ENCODE assay signal across 34 cellular contexts in genomic region chr13:111861766-111862366, GRCh38.
"Had no signal": no experiment of that assay in that cellular context is flagged by ENCODE, and none has a peak within 500 bp of the region (broad histone marks: within the 10 kb centered on the region; RNA-seq: fewer than 3 reads in every experiment).

No MANE protein-coding gene starts in this region.

- H3K9me3 Mint-ChIP-seq: activated T-helper 2 cell treated with anti-CD3 and anti-CD28 coated beads, Interferon-gamma antibody, Interleukin-2, Interleukin-4, amounts not matched to agents 10 μg/mL and 5 μg/mL and 100 μg/mL, durations not matched to agents 14 hours and 24 hours and 36 hours had no signal

- DNase-seq: activated B cell treated with CpG ODN at 0.5 μM for 24 hours; activated CD4-positive, alpha-beta T cell treated with anti-CD3 and anti-CD28 coated beads for 36 hours; activated CD4-positive, alpha-beta T cell treated with anti-CD3 and anti-CD28 coated beads, Interleukin-2, amount 50 U/mL, for 4 hours; activated CD8-positive, alpha-beta memory T cell treated with anti-CD3 and anti-CD28 coated beads, Interleukin-2, amount 50 U/mL, for 48 hours; activated naive CD4-positive, alpha-beta T cell; activated T-cell treated with anti-CD3 and anti-CD28 coated beads, Interleukin-2, amount 50 U/mL, for 4 hours; adrenal gland; brain microvascular endothelial cell; central memory CD4-positive, alpha-beta T cell; dorsolateral prefrontal cortex; effector memory CD8-positive, alpha-beta T cell; esophagus squamous epithelium; heart right ventricle; lower lobe of right lung; mesendoderm; mucosa of descending colon; nucleus accumbens; right cardiac atrium; stimulated activated CD4-positive, alpha-beta T cell treated with anti-CD3 and anti-CD28 coated beads, Interleukin-2, amount 100 ng/mL, for 24 hours; stomach; T-helper 9 cell had no signal

- H3K4me3 Mint-ChIP-seq: activated B cell treated with CpG ODN at 0.5 μM for 24 hours; activated CD4-positive, alpha-beta T cell treated with anti-CD3 and anti-CD28 coated beads for 36 hours; activated naive CD8-positive, alpha-beta T cell; activated T-cell treated with anti-CD3 and anti-CD28 coated beads, Interleukin-2, amount 50 U/mL, for 4 hours; effector memory CD8-positive, alpha-beta T cell; stimulated activated effector memory CD8-positive, alpha-beta T cell treated with anti-CD3 and anti-CD28 coated beads, Interleukin-12 subunit alpha, Interleukin-12 subunit beta, amount 100 ng/mL, for 72 hours had no signal

- H3K27me3 ChIP-seq: adrenal gland, ascending aorta, brain microvascular endothelial cell, esophagus squamous epithelium, suprapubic skin, tibial nerve, vagina had no signal

- H3K4me3 ChIP-seq: adrenal gland, ascending aorta, dorsolateral prefrontal cortex, esophagus squamous epithelium, gastroesophageal sphincter, heart right ventricle, lower lobe of right lung, mucosa of descending colon, skin epidermis, stomach, suprapubic skin, tibial nerve, vagina had no signal

- H3K79me2 ChIP-seq: parathyroid adenoma had no signal

- H3K27ac Mint-ChIP-seq: activated B cell treated with CpG ODN at 0.5 μM for 24 hours; activated CD4-positive, alpha-beta T cell treated with anti-CD3 and anti-CD28 coated beads for 36 hours; activated naive CD8-positive, alpha-beta T cell; activated T-helper 2 cell treated with anti-CD3 and anti-CD28 coated beads, Interferon-gamma antibody, Interleukin-2, Interleukin-4, amounts not matched to agents 10 μg/mL and 5 μg/mL and 100 μg/mL, durations not matched to agents 14 hours and 24 hours and 36 hours; effector memory CD8-positive, alpha-beta T cell; stimulated activated effector memory CD8-positive, alpha-beta T cell treated with anti-CD3 and anti-CD28 coated beads, Interleukin-12 subunit alpha, Interleukin-12 subunit beta, amount 100 ng/mL, for 72 hours had no signal

- H2AFZ ChIP-seq: parathyroid adenoma had no signal

- H3K9me3 ChIP-seq: adrenal gland, ascending aorta, esophagus squamous epithelium, lower lobe of right lung, mucosa of descending colon, suprapubic skin, vagina had no signal

- ATAC-seq: activated CD4-positive, alpha-beta T cell treated with anti-CD3 and anti-CD28 coated beads for 36 hours; activated T-cell treated with anti-CD3 and anti-CD28 coated beads, Interleukin-2, amount 50 U/mL, for 4 hours; effector memory CD8-positive, alpha-beta T cell; gastroesophageal sphincter; heart right ventricle; left lobe of liver; lower lobe of right lung; mucosa of descending colon; right cardiac atrium; stimulated activated effector memory CD8-positive, alpha-beta T cell treated with anti-CD3 and anti-CD28 coated beads, Interleukin-12 subunit alpha, Interleukin-12 subunit beta, amount 100 ng/mL, for 72 hours had no signal

- FAIRE-seq: colon, endothelial cell of umbilical vein had no signal

- H3K4me1 ChIP-seq: adrenal gland, ascending aorta, esophagus squamous epithelium, gastroesophageal sphincter, heart right ventricle, lower lobe of right lung, parathyroid adenoma, stomach, suprapubic skin, tibial nerve, vagina had no signal

- H3K27ac ChIP-seq: adrenal gland, ascending aorta, brain microvascular endothelial cell, dorsolateral prefrontal cortex, esophagus squamous epithelium, gastroesophageal sphincter, heart right ventricle, lower lobe of right lung, parathyroid adenoma, skin epidermis, stomach, suprapubic skin, tibial nerve, vagina had no signal

- H3K9ac ChIP-seq: parathyroid adenoma had no signal

- H3K4me1 Mint-ChIP-seq: activated B cell treated with CpG ODN at 0.5 μM for 24 hours; activated CD4-positive, alpha-beta T cell treated with anti-CD3 and anti-CD28 coated beads for 36 hours; stimulated activated effector memory CD8-positive, alpha-beta T cell treated with anti-CD3 and anti-CD28 coated beads, Interleukin-12 subunit alpha, Interleukin-12 subunit beta, amount 100 ng/mL, for 72 hours had no signal

- H3K36me3 Mint-ChIP-seq: activated naive CD8-positive, alpha-beta T cell; stimulated activated effector memory CD8-positive, alpha-beta T cell treated with anti-CD3 and anti-CD28 coated beads, Interleukin-12 subunit alpha, Interleukin-12 subunit beta, amount 100 ng/mL, for 72 hours had no signal

- H3K36me3 ChIP-seq: adrenal gland, ascending aorta, brain microvascular endothelial cell, esophagus squamous epithelium, gastroesophageal sphincter, heart right ventricle, lower lobe of right lung, stomach, suprapubic skin, tibial nerve, vagina had no signal

- H3K27me3 Mint-ChIP-seq: activated B cell treated with CpG ODN at 0.5 μM for 24 hours; activated CD4-positive, alpha-beta T cell treated with anti-CD3 and anti-CD28 coated beads for 36 hours had no signal
